1 cellular context compared by ENCODE assay signal in genomic region chr16:83581082-83581481, GRCh38.
TF ChIP-seq lines count a peak whose summit lies in the region.

No MANE protein-coding gene starts in this region.

TF ChIP-seq in IMR-90, 13 proteins besides CTCF, POLR2A, EP300 and RAD21 (continued from another document):
- no peak for TF ChIP-seq ELK1 (IDR thresholded peaks at IDR 0.05; ENCODE audit: borderline replicate concordance, low read depth, low read length)
TF ChIP-seq in IMR-90: peak in this region for 0.
